Comparison of ENCODE assay signal across 9 cellular contexts in genomic region chrX:11351375-11352295, GRCh38. TPM values are rescaled to one million over a fixed set of nuclear protein-coding genes. Genes with fewer than 3 reads are reported as not detected.
DNase-seq lines count a peak whose midpoint lies in the region; ATAC-seq and TF ChIP-seq lines count a peak whose summit lies in the region.
"Had no signal": no experiment of that assay in that cellular context is flagged by ENCODE, and none has a peak within 500 bp of the region (broad histone marks: within the 10 kb centered on the region; RNA-seq: fewer than 3 reads in every experiment).

No MANE protein-coding gene starts in this region.

- H3K4me1 Mint-ChIP-seq in type B pancreatic cell (ENCODE audit: unreplicated experiment) = peaks cover 12% of the 10 kb centered on the region

- ATAC-seq in HG02588 (IDR thresholded peaks at IDR 0.05; ENCODE audit: unreplicated experiment) (peak; percentile 34), lower lobe of right lung (peak; percentile 45 to 61), HG03097 (IDR thresholded peaks at IDR 0.05; ENCODE audit: low FRiP score, unreplicated experiment) (no peak)
- no peak for ATAC-seq in activated naive CD4-positive, alpha-beta T cell treated with anti-CD3 and anti-CD28 coated beads, Interleukin-2, amount 50 U/mL, for 72 hours

- peak; percentile 57 for DNase-seq in AG08395 (ENCODE audit: low spot score)
- peak; percentile 91 for DNase-seq in amniotic epithelial cell (ENCODE audit: low read depth)
- DNase-seq in lower lobe of right lung = peak; percentile 38
- no peak for DNase-seq in activated naive CD4-positive, alpha-beta T cell treated with anti-CD3 and anti-CD28 coated beads, Interleukin-2, amount 50 U/mL, for 72 hours (ENCODE audit: low spot score in 2 of 2)
- no peak for DNase-seq in NCI-H2227 (lab: John Stamatoyannopoulos, UW; ENCODE audit: unreplicated experiment)
- DNase-seq in type B pancreatic cell (ENCODE audit: extremely low spot score, unreplicated experiment) = no peak

- no peaks in the 10 kb centered on the region for H3K9me3 Mint-ChIP-seq in activated naive CD4-positive, alpha-beta T cell treated with anti-CD3 and anti-CD28 coated beads, Interleukin-2, amount 50 U/mL, for 72 hours
- no peaks in the 10 kb centered on the region for H3K9me3 Mint-ChIP-seq in type B pancreatic cell

- H3K27me3 ChIP-seq in lower lobe of right lung (ENCODE audit: low read depth) = no peaks in the 10 kb centered on the region

- no peaks in the 10 kb centered on the region for H3K9me3 ChIP-seq in lower lobe of right lung

- H3K4me3 ChIP-seq in lower lobe of right lung = peak overlapping the region; percentile 19

- H3K4me1 ChIP-seq in lower lobe of right lung = peaks cover 11% of the 10 kb centered on the region

- intact Hi-C loops in lower lobe of right lung (cut with DNase I) = no loop called here

- H3K36me3 ChIP-seq in lower lobe of right lung = no peaks in the 10 kb centered on the region

- H3K27ac Mint-ChIP-seq in activated naive CD4-positive, alpha-beta T cell treated with anti-CD3 and anti-CD28 coated beads, Interleukin-2, amount 50 U/mL, for 72 hours = no peak overlapping the region
- no peak overlapping the region for H3K27ac Mint-ChIP-seq in type B pancreatic cell
- H3K27ac Mint-ChIP-seq: CD4-positive, CD25-positive, alpha-beta regulatory T cell had no signal

- H3K4me3 Mint-ChIP-seq in type B pancreatic cell = no peak overlapping the region
- H3K4me3 Mint-ChIP-seq: CD4-positive, CD25-positive, alpha-beta regulatory T cell had no signal

- H3K27ac ChIP-seq in lower lobe of right lung = peak overlapping the region; percentile 77

- H3K27me3 Mint-ChIP-seq in type B pancreatic cell = no peaks in the 10 kb centered on the region
- H3K27me3 Mint-ChIP-seq: CD4-positive, CD25-positive, alpha-beta regulatory T cell had no signal

- TF ChIP-seq CTCF in lower lobe of right lung (IDR thresholded peaks at IDR 0.05) (no peak), type B pancreatic cell (conservative IDR thresholded peaks at IDR 0.05) (no peak)

- H3K36me3 Mint-ChIP-seq in activated naive CD4-positive, alpha-beta T cell treated with anti-CD3 and anti-CD28 coated beads, Interleukin-2, amount 50 U/mL, for 72 hours = no peaks in the 10 kb centered on the region
- H3K36me3 Mint-ChIP-seq in type B pancreatic cell = no peaks in the 10 kb centered on the region
- H3K36me3 Mint-ChIP-seq: CD4-positive, CD25-positive, alpha-beta regulatory T cell had no signal

RNA-seq across cellular contexts. Expression of gene AMELX, which starts 58.4 kb away (rescaled TPM):
- not detected for total RNA-seq in lower lobe of right lung
- total RNA-seq in activated naive CD4-positive, alpha-beta T cell treated with anti-CD3 and anti-CD28 coated beads, Interleukin-2, amount 50 U/mL, for 72 hours = not detected
- total RNA-seq in type B pancreatic cell (ENCODE audit: low replicate concordance) = not detected in 2 replicates
- total RNA-seq: CD4-positive, CD25-positive, alpha-beta regulatory T cell had no signal

Comparison
In these comparisons a context has a peak if more than half of its experiments do, and no peak if none do; other contexts are left out.
1. DNase-seq: peak in AG08395 (single experiment), amniotic epithelial cell (single experiment) and lower lobe of right lung (single experiment); none in activated naive CD4-positive, alpha-beta T cell treated with anti-CD3 and anti-CD28 coated beads, Interleukin-2, amount 50 U/mL, for 72 hours (0 of 2), NCI-H2227 (single experiment) and type B pancreatic cell (single experiment).
2. ATAC-seq: peak in HG02588 (single experiment) and lower lobe of right lung (2 of 2); none in activated naive CD4-positive, alpha-beta T cell treated with anti-CD3 and anti-CD28 coated beads, Interleukin-2, amount 50 U/mL, for 72 hours (0 of 2) and HG03097 (single experiment).